10 cellular contexts compared by ENCODE assay signal in genomic region chr3:143302638-143303171, GRCh38.
A peak's percentile ranks its signal among the peaks of the same experiment; 100 is the strongest.
DNase-seq lines count a peak whose midpoint lies in the region; ATAC-seq, FAIRE-seq and TF ChIP-seq lines count a peak whose summit lies in the region.
"Had no signal": no experiment of that assay in that cellular context is flagged by ENCODE, and none has a peak within 500 bp of the region (broad histone marks: within the 10 kb centered on the region; RNA-seq: fewer than 3 reads in every experiment).

No MANE protein-coding gene starts in this region.

- H3K9me3 ChIP-seq in A549 (no peaks in the 10 kb centered on the region), lung (ENCODE audit: control insufficient read depth in 2 of 2, insufficient read depth in 1 of 2, low read length in 1 of 2) (no peaks in the 10 kb centered on the region)
- H3K9me3 ChIP-seq in CD4-positive, alpha-beta T cell (ENCODE audit: control insufficient read depth, low read length) = no peaks in the 10 kb centered on the region

- TF ChIP-seq CTCF in A549 (IDR thresholded peaks at IDR 0.05) = no peak
- no peak for TF ChIP-seq CTCF in lung (IDR thresholded peaks at IDR 0.05; ENCODE audit: control extremely low read depth, extremely low read depth)
- no peak for TF ChIP-seq CTCF in CD4-positive, alpha-beta T cell (IDR thresholded peaks at IDR 0.05)

- no peaks in the 10 kb centered on the region for H3K36me3 Mint-ChIP-seq in CD4-positive, alpha-beta T cell (ENCODE audit: low read depth)
- H3K36me3 Mint-ChIP-seq in T-helper 2 cell treated with Interferon-gamma antibody and Interleukin-4, amounts not matched to agents 5 μg/mL and 100 μg/mL, for 36 hours (ENCODE audit: low read depth) = peaks cover 2% of the 10 kb centered on the region
- H3K36me3 Mint-ChIP-seq: naive thymus-derived CD8-positive, alpha-beta T cell had no signal

- no peak overlapping the region for H3K4me3 Mint-ChIP-seq in CD4-positive, alpha-beta T cell
- no peak overlapping the region for H3K4me3 Mint-ChIP-seq in T-helper 2 cell treated with Interferon-gamma antibody and Interleukin-4, amounts not matched to agents 5 μg/mL and 100 μg/mL, for 36 hours
- H3K4me3 Mint-ChIP-seq: naive thymus-derived CD8-positive, alpha-beta T cell had no signal

- WGBS in A549 (ENCODE audit: missing lambda C conversion rate) = 30% methylated on average over 10 of the region's 11 CpGs
- 30 to 35% methylated on average over 11 of the region's 11 CpGs for WGBS in lung, 2 donors

- peaks cover 30% of the 10 kb centered on the region for H3K4me1 Mint-ChIP-seq in CD4-positive, alpha-beta T cell (ENCODE audit: low read depth)
- peaks cover 37% of the 10 kb centered on the region for H3K4me1 Mint-ChIP-seq in T-helper 2 cell treated with Interferon-gamma antibody and Interleukin-4, amounts not matched to agents 5 μg/mL and 100 μg/mL, for 36 hours (ENCODE audit: low read depth)

- FAIRE-seq in A549 (lab: Jason Lieb, UNC) = no peak

- DNase-seq in A549 (ENCODE audit: low read depth in 1 of 2, low spot score in 1 of 2) (peak in 1 of 2 experiments; percentile 4), LHCN-M2 (ENCODE audit: low read depth) (peak; percentile 95), dermis microvascular lymphatic vessel endothelial cell (ENCODE audit: low read depth in 2 of 2) (peak; percentile 58 to 90), lung (ENCODE audit: low spot score) (peak; percentile 49)
- DNase-seq in stimulated activated naive CD8-positive, alpha-beta T cell treated with anti-CD3 and anti-CD28 coated beads, Interleukin-15, Interleukin-2, amounts not matched to agents 100 U/mL and 50 U/mL, for 24 hours = no peak
- no peak for DNase-seq in CD4-positive, alpha-beta T cell
- DNase-seq in T-helper 2 cell treated with Interferon-gamma antibody and Interleukin-4, amounts not matched to agents 5 μg/mL and 100 μg/mL, for 36 hours (ENCODE audit: low spot score) = no peak
- DNase-seq: naive thymus-derived CD8-positive, alpha-beta T cell had no signal

- H3K4me3 ChIP-seq in A549 = no peak overlapping the region
- H3K4me3 ChIP-seq in lung = no peak overlapping the region

- peaks cover 11% of the 10 kb centered on the region for H3K4me1 ChIP-seq in A549
- peaks cover 0 to 9% of the 10 kb centered on the region in 2 donors for H3K4me1 ChIP-seq in lung (ENCODE audit: control insufficient read depth in 2 of 2, insufficient read depth in 2 of 2, low read length in 2 of 2)

- no peak overlapping the region for H3K27ac Mint-ChIP-seq in CD4-positive, alpha-beta T cell
- H3K27ac Mint-ChIP-seq in T-helper 2 cell treated with Interferon-gamma antibody and Interleukin-4, amounts not matched to agents 5 μg/mL and 100 μg/mL, for 36 hours = no peak overlapping the region

- no peaks in the 10 kb centered on the region for H3K27me3 Mint-ChIP-seq in CD4-positive, alpha-beta T cell
- no peaks in the 10 kb centered on the region for H3K27me3 Mint-ChIP-seq in T-helper 2 cell treated with Interferon-gamma antibody and Interleukin-4, amounts not matched to agents 5 μg/mL and 100 μg/mL, for 36 hours (ENCODE audit: low read depth)
- H3K27me3 Mint-ChIP-seq: naive thymus-derived CD8-positive, alpha-beta T cell had no signal

- POLR2A ChIA-PET in A549 (lab: Yijun Ruan, JAX) = no interaction called here
- POLR2A ChIA-PET in CD4-positive, alpha-beta T cell (lab: Charles Lee) = no interaction called here

- no peak for TF ChIP-seq RAD21 in A549 (conservative IDR thresholded peaks at IDR 0.05 in 1 of 2, IDR thresholded peaks at IDR 0.05 in 1 of 2)

- intact Hi-C loops in CD4-positive, alpha-beta T cell (cut with DNase I, micrococcal nuclease) = loop anchor here in 1 of 2 experiments (10.0 kb wide), 1 partner anchor 178 kb away; no protein-coding TSS in a partner anchor

- H3K4me2 ChIP-seq in A549 = peak overlapping the region; percentile 33; the same call in 1 of the 3 replicates
- H3K4me2 ChIP-seq: KMS-11 had no signal

- no peaks in the 10 kb centered on the region for H3K36me3 ChIP-seq in lung (ENCODE audit: control insufficient read depth in 2 of 2, insufficient read depth in 2 of 2, low read length in 2 of 2)

- CTCF ChIA-PET in A549 (lab: Yijun Ruan, JAX) = no interaction called here
- CTCF ChIA-PET in CD4-positive, alpha-beta T cell (lab: Charles Lee) = no interaction called here

- TF ChIP-seq EP300 in A549 (IDR thresholded peaks at IDR 0.05) = no peak

- H3K27me3 ChIP-seq in lung (ENCODE audit: control insufficient read depth, insufficient read depth) = no peaks in the 10 kb centered on the region
- no peaks in the 10 kb centered on the region for H3K27me3 ChIP-seq in CD4-positive, alpha-beta T cell (ENCODE audit: control insufficient read depth, insufficient read depth, low read length)

- H3K27ac ChIP-seq in A549 (no peak overlapping the region), lung (ENCODE audit: low read depth in 1 of 2, low read length in 1 of 2) (peak overlapping the region; percentile 62)
- H3K27ac ChIP-seq in CD4-positive, alpha-beta T cell (ENCODE audit: low read depth, low read length) = no peak overlapping the region
- H3K27ac ChIP-seq: KMS-11 had no signal

- ATAC-seq in A549 (peak; percentile 46 to 55; a peak in 5 of 6 replicates), lung (ENCODE audit: insufficient read depth, low FRiP score) (peak; percentile 45), HG03159 (IDR thresholded peaks at IDR 0.05; ENCODE audit: unreplicated experiment) (no peak)
- no peak for ATAC-seq in stimulated activated naive CD8-positive, alpha-beta T cell treated with anti-CD3 and anti-CD28 coated beads, Interleukin-15, Interleukin-2, amounts not matched to agents 100 U/mL and 50 U/mL, for 24 hours
- ATAC-seq in CD4-positive, alpha-beta T cell (ENCODE audit: poor library complexity) = no peak
- ATAC-seq: naive thymus-derived CD8-positive, alpha-beta T cell had no signal

- TF ChIP-seq POLR2A in A549 (IDR thresholded peaks at IDR 0.05; ENCODE audit: low read length) = no peak

- no peaks in the 10 kb centered on the region for H3K9me3 Mint-ChIP-seq in CD4-positive, alpha-beta T cell
- no peaks in the 10 kb centered on the region for H3K9me3 Mint-ChIP-seq in T-helper 2 cell treated with Interferon-gamma antibody and Interleukin-4, amounts not matched to agents 5 μg/mL and 100 μg/mL, for 36 hours
- H3K9me3 Mint-ChIP-seq: naive thymus-derived CD8-positive, alpha-beta T cell had no signal

TF ChIP-seq in A549, 52 proteins besides CTCF, POLR2A, EP300 and RAD21:
- TF ChIP-seq ELK1 (IDR thresholded peaks at IDR 0.05; ENCODE audit: low read depth, low read length) = no peak
- no peak for TF ChIP-seq ZC3H11A (IDR thresholded peaks at IDR 0.05)
- TF ChIP-seq RFX5 (IDR thresholded peaks at IDR 0.05) = no peak
- TF ChIP-seq EHMT2 (IDR thresholded peaks at IDR 0.05; ENCODE audit: low read depth) = no peak
- TF ChIP-seq JUN (IDR thresholded peaks at IDR 0.05) = no peak
- no peak for TF ChIP-seq ZNF302 (CRISPR knock-in tag; IDR thresholded peaks at IDR 0.05)
- no peak for TF ChIP-seq NR3C1 (IDR thresholded peaks at IDR 0.05)
- no peak for TF ChIP-seq HOXB13 (CRISPR knock-in tag; IDR thresholded peaks at IDR 0.05; ENCODE audit: low read depth)
- TF ChIP-seq ZSCAN20 (CRISPR knock-in tag; IDR thresholded peaks at IDR 0.05) = no peak
- no peak for TF ChIP-seq NPAS2 (CRISPR knock-in tag; IDR thresholded peaks at IDR 0.05; ENCODE audit: borderline replicate concordance)
- TF ChIP-seq RARB (CRISPR knock-in tag; IDR thresholded peaks at IDR 0.05) = no peak
- TF ChIP-seq ZFP36 (IDR thresholded peaks at IDR 0.05; ENCODE audit: borderline replicate concordance, partially characterized antibody) = no peak
- no peak for TF ChIP-seq MAZ (IDR thresholded peaks at IDR 0.05; ENCODE audit: borderline replicate concordance, low read depth, low read length)
- TF ChIP-seq TFCP2L1 (CRISPR knock-in tag; IDR thresholded peaks at IDR 0.05) = no peak
- no peak for TF ChIP-seq SMC3 (IDR thresholded peaks at IDR 0.05)
- no peak for TF ChIP-seq CHD2 (IDR thresholded peaks at IDR 0.05; ENCODE audit: low read length, partially characterized antibody)

Comparison
In these comparisons a context has a peak if more than half of its experiments do, and no peak if none do; other contexts are left out.
1. ATAC-seq: peak in A549 (2 of 2) and lung (single experiment); none in stimulated activated naive CD8-positive, alpha-beta T cell treated with anti-CD3 and anti-CD28 coated beads, Interleukin-15, Interleukin-2, amounts not matched to agents 100 U/mL and 50 U/mL, for 24 hours (single experiment), CD4-positive, alpha-beta T cell (single experiment) and HG03159 (single experiment).
2. DNase-seq: peak in LHCN-M2 (single experiment), dermis microvascular lymphatic vessel endothelial cell (2 of 2) and lung (single experiment); none in stimulated activated naive CD8-positive, alpha-beta T cell treated with anti-CD3 and anti-CD28 coated beads, Interleukin-15, Interleukin-2, amounts not matched to agents 100 U/mL and 50 U/mL, for 24 hours (single experiment), CD4-positive, alpha-beta T cell (0 of 10) and T-helper 2 cell treated with Interferon-gamma antibody and Interleukin-4, amounts not matched to agents 5 μg/mL and 100 μg/mL, for 36 hours (single experiment).
3. H3K27ac ChIP-seq: peak in lung (2 of 2); none in A549 (0 of 2) and CD4-positive, alpha-beta T cell (single experiment).